Comparison of ENCODE assay signal across 7 cellular contexts in genomic region chr12:103956515-103957027, GRCh38. TPM values are rescaled to one million over a fixed set of nuclear protein-coding genes. Genes with fewer than 3 reads are reported as not detected.
DNase-seq lines count a peak whose midpoint lies in the region; ATAC-seq and TF ChIP-seq lines count a peak whose summit lies in the region.

No MANE protein-coding gene starts in this region.

- no peaks in the 10 kb centered on the region for H3K4me1 ChIP-seq in H9 (ENCODE audit: insufficient read depth, low read length)
- peaks cover 24% of the 10 kb centered on the region for H3K4me1 ChIP-seq in vagina

- H3K4ac ChIP-seq in H9 (ENCODE audit: low read depth, low read length) = no peak overlapping the region

- H2BK12ac ChIP-seq in H9 (ENCODE audit: insufficient read length, low read depth, low read length) = no peak overlapping the region

- H3K27ac ChIP-seq in H9 (ENCODE audit: insufficient read length, low read depth, low read length) (peak overlapping the region; percentile 96), cingulate gyrus (ENCODE audit: low read depth, low read length) (peak overlapping the region; percentile 85), vagina (peak overlapping the region; percentile 90)

- no peak for TF ChIP-seq CTCF in H9 (conservative IDR thresholded peaks at IDR 0.05)
- no peak for TF ChIP-seq CTCF in vagina (IDR thresholded peaks at IDR 0.05)

- H3K4me3 Mint-ChIP-seq in H9 = peak overlapping the region; percentile 90 to 93

- peak overlapping the region; percentile 74 for H3K18ac ChIP-seq in H9 (ENCODE audit: insufficient read length, low read depth, low read length)

- no peak overlapping the region for H3T11ph ChIP-seq in H9 (ENCODE audit: low read length)

- H3K27me3 Mint-ChIP-seq in H9 (ENCODE audit: low read depth) = no peaks in the 10 kb centered on the region; the same call in 1 of the 2 replicates

- no peak overlapping the region for H4K91ac ChIP-seq in H9 (ENCODE audit: insufficient read length, low read depth, low read length)

- H2BK120ac ChIP-seq in H9 (ENCODE audit: low read depth, low read length, poor library complexity, severe bottlenecking) = no peak overlapping the region

- H2AFZ ChIP-seq in H9 (ENCODE audit: low read length) = no peak overlapping the region

- intact Hi-C loops in vagina (cut with DNase I) = no loop called here

- no CpG with 5 or more reads among the region's 31 CpGs for WGBS in H9 (ENCODE audit: extremely low coverage, insufficient read length, low lambda C conversion rate)

- no peaks in the 10 kb centered on the region for H3K27me3 ChIP-seq in H9 (ENCODE audit: insufficient read depth, low read length)
- no peaks in the 10 kb centered on the region for H3K27me3 ChIP-seq in vagina

- H3K9me3 Mint-ChIP-seq in H9 = no peaks in the 10 kb centered on the region; a peak in 1 of 5 replicates

- H2BK20ac ChIP-seq in H9 (ENCODE audit: low read depth, low read length, poor library complexity, severe bottlenecking) = no peak overlapping the region

- peaks cover 9 to 33% (median 30%) of the 10 kb centered on the region in 3 experiments; a peak in 6 of 7 replicates for H3K36me3 Mint-ChIP-seq in H9 (ENCODE audit: insufficient read depth in 1 of 3, low read depth in 3 of 3)

- H3K36me3 ChIP-seq in vagina = peaks cover 0 to 6% of the 10 kb centered on the region in 2 donors

- peak overlapping the region; percentile 82 for H3K14ac ChIP-seq in H9 (ENCODE audit: insufficient read depth, low read length)

- H2BK15ac ChIP-seq in H9 (ENCODE audit: low read depth, low read length) = no peak overlapping the region

- H3K9me3 ChIP-seq in H9 (ENCODE audit: control insufficient read depth, low read depth, low read length) (no peaks in the 10 kb centered on the region), vagina (no peaks in the 10 kb centered on the region)

- H3K79me2 ChIP-seq in H9 (ENCODE audit: insufficient read depth, low read length) = peaks cover 8% of the 10 kb centered on the region; the same call in 1 of the 2 replicates

- H2BK5ac ChIP-seq in H9 (ENCODE audit: insufficient read length, low read length) = no peak overlapping the region

- peak overlapping the region; percentile 33 for H4K5ac ChIP-seq in H9 (ENCODE audit: insufficient read length, low read depth, low read length)

- H3K23ac ChIP-seq in H9 (ENCODE audit: insufficient read length, low read depth, low read length) = no peak overlapping the region

- H3K56ac ChIP-seq in H9 (ENCODE audit: insufficient read length, low read depth, low read length) = no peak overlapping the region

- peak overlapping the region; percentile 99 for H3K4me2 ChIP-seq in H9 (ENCODE audit: insufficient read depth, insufficient read length, low read length)

- peaks cover 13% of the 10 kb centered on the region for H3K23me2 ChIP-seq in H9 (ENCODE audit: insufficient read length, low read depth, low read length, poor library complexity, severe bottlenecking)

- peak overlapping the region; percentile 97 for H3K9ac ChIP-seq in H9 (ENCODE audit: extremely low read depth, insufficient read length, low read length)

- H3K4me1 Mint-ChIP-seq in H9 = peaks cover 10 to 20% of the 10 kb centered on the region in 2 experiments

- TF ChIP-seq POLR2A in vagina (IDR thresholded peaks at IDR 0.05) = no peak

- ATAC-seq in GM18508 (IDR thresholded peaks at IDR 0.05; ENCODE audit: insufficient read depth, unreplicated experiment) = peak; percentile 7
- no peak for ATAC-seq in HG03175 (IDR thresholded peaks at IDR 0.05; ENCODE audit: unreplicated experiment)

- DNase-seq in H9 = no peak
- DNase-seq in NCI-H226 = peak; percentile 3
- DNase-seq in mesenteric fat pad (ENCODE audit: low spot score) = peak; percentile 91
- DNase-seq in vagina (ENCODE audit: extremely low spot score in 2 of 2) = no peak

- H4K20me1 ChIP-seq in H9 (ENCODE audit: control insufficient read depth, insufficient read depth, insufficient read length) = no peaks in the 10 kb centered on the region

- peak overlapping the region; percentile 98 to 100 (median 99) for H3K27ac Mint-ChIP-seq in H9

- peak overlapping the region; percentile 53 for H4K8ac ChIP-seq in H9 (replicated peaks; ENCODE audit: insufficient read length, low read depth, low read length)

- H2AK5ac ChIP-seq in H9 (ENCODE audit: insufficient read length, low read length) = no peak overlapping the region

- H3K4me3 ChIP-seq in vagina = peak overlapping the region; percentile 65 to 84

- no peaks in the 10 kb centered on the region for H3K79me1 ChIP-seq in H9 (ENCODE audit: insufficient read depth, low read depth, low read length, poor library complexity, severe bottlenecking)

RNA-seq across cellular contexts. Expression of gene TDG, which starts 9.1 kb away (rescaled TPM):
- total RNA-seq in H9 (2021) (70.3 and 72.4 TPM in 2 replicates), mesenteric fat pad (24.1 TPM), vagina (24.6 TPM)

RNA-seq across cellular contexts. Expression of gene HSP90B1, which starts 26.4 kb away (rescaled TPM):
- 737 and 747 TPM in 2 replicates for total RNA-seq in H9 (2021)
- total RNA-seq in mesenteric fat pad = 870 TPM
- 222 TPM for total RNA-seq in vagina

Comparison
In these comparisons a context has a peak if more than half of its experiments do, and no peak if none do; other contexts are left out.
1. DNase-seq: peak in NCI-H226 (single experiment) and mesenteric fat pad (single experiment); none in H9 (single experiment) and vagina (0 of 2).
2. Peak in every context shown above with its lines, with median percentiles within 50 percentile points of each other: H3K27ac ChIP-seq.